In genomic region chr2:70639841-70640448, GRCh38 we compare ENCODE assay signal across 19 cellular contexts.
"Had no signal": no experiment of that assay in that cellular context is flagged by ENCODE, and none has a peak within 500 bp of the region (broad histone marks: within the 10 kb centered on the region; RNA-seq: fewer than 3 reads in every experiment).

No MANE protein-coding gene starts in this region.

- H3K4me1 ChIP-seq: body of pancreas, left lung, prostate gland, right atrium auricular region, upper lobe of right lung had no signal

- H3K4me3 ChIP-seq: body of pancreas, dorsolateral prefrontal cortex, left lung, prostate gland, right atrium auricular region, upper lobe of right lung had no signal

- H3K4me1 Mint-ChIP-seq: neural crest cell had no signal

- H3K9me3 Mint-ChIP-seq: activated CD8-positive, alpha-beta T cell treated with anti-CD3 and anti-CD28 coated beads for 36 hours; activated T-cell treated with anti-CD3 and anti-CD28 coated beads, Interleukin-2, amount 50 U/mL, for 24 hours had no signal

- H3K36me3 ChIP-seq: left lung, prostate gland, right atrium auricular region, upper lobe of right lung had no signal

- DNase-seq: activated CD8-positive, alpha-beta T cell treated with anti-CD3 and anti-CD28 coated beads for 36 hours; activated gamma-delta T cell; activated T-cell treated with anti-CD3 and anti-CD28 coated beads, Interleukin-2, amount 50 U/mL, for 24 hours; body of pancreas; caudate nucleus; dorsolateral prefrontal cortex; erythroblast; foreskin melanocyte; hypothalamus; kidney; left lung; midbrain; stimulated activated CD4-positive, alpha-beta T cell treated with anti-CD3 and anti-CD28 coated beads, Interleukin-12 subunit alpha, Interleukin-12 subunit beta, amount 100 ng/mL, for 4 hours; stimulated activated CD4-positive, alpha-beta T cell treated with anti-CD3 and anti-CD28 coated beads, Interleukin-1b, Interleukin-23, amount 100 ng/mL, for 48 hours; stimulated activated CD8-positive, alpha-beta memory T cell treated with anti-CD3 and anti-CD28 coated beads, Interleukin-4, amount 100 ng/mL, for 48 hours; upper lobe of right lung had no signal

- H3K9me3 ChIP-seq: body of pancreas, left lung, prostate gland, upper lobe of right lung had no signal

- H3K4me3 Mint-ChIP-seq: activated CD8-positive, alpha-beta T cell treated with anti-CD3 and anti-CD28 coated beads for 36 hours; activated T-cell treated with anti-CD3 and anti-CD28 coated beads, Interleukin-2, amount 50 U/mL, for 24 hours; neural crest cell had no signal

- H3K27me3 ChIP-seq: body of pancreas, right atrium auricular region had no signal

- H3K27me3 Mint-ChIP-seq: activated CD8-positive, alpha-beta T cell treated with anti-CD3 and anti-CD28 coated beads for 36 hours; activated T-cell treated with anti-CD3 and anti-CD28 coated beads, Interleukin-2, amount 50 U/mL, for 24 hours had no signal

- H3K27ac Mint-ChIP-seq: activated CD8-positive, alpha-beta T cell treated with anti-CD3 and anti-CD28 coated beads for 36 hours; activated T-cell treated with anti-CD3 and anti-CD28 coated beads, Interleukin-2, amount 50 U/mL, for 24 hours had no signal
